In the genomic region with DNA sequence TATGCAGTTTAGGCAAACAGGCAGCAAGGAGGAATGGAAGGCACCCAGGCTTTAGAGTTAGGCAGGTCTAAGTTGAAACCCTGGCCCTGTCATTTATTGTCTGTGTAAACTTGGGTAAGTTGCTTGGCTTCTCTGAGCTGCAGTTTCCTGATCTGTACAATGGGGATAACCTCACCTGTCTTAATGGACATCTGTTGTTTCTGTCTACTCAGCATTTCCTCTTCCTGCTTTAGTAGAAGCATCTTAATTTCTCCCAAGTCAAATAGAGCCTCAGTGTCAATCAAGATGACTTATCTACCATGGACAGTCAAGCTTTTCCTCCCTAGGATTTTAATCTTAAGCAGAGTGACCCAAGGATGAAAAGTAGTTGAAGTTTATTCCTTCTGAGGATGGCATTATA, we compare ENCODE assay signal across 27 cellular contexts.
"Had no signal": no experiment of that assay in that cellular context is flagged by ENCODE, and none has a peak within 500 bp of the region (broad histone marks: within the 10 kb centered on the region; RNA-seq: fewer than 3 reads in every experiment).

No MANE protein-coding gene starts in this region.

- H3K36me3 Mint-ChIP-seq: activated naive CD8-positive, alpha-beta T cell treated with anti-CD3 and anti-CD28 coated beads, Interleukin-2, amount 10 ng/mL, durations not matched to agents 7 days and 5 days had no signal

- DNase-seq: activated CD4-positive, alpha-beta T cell treated with anti-CD3 and anti-CD28 coated beads for 4 hours; activated CD8-positive, alpha-beta memory T cell treated with anti-CD3 and anti-CD28 coated beads, Interleukin-2, amount 50 U/mL, for 4 hours; activated CD8-positive, alpha-beta T cell treated with anti-CD3 and anti-CD28 coated beads for 36 hours; activated naive CD4-positive, alpha-beta T cell treated with anti-CD3 and anti-CD28 coated beads, Interleukin-2, amount 50 U/mL, for 16 hours; activated naive CD8-positive, alpha-beta T cell treated with anti-CD3 and anti-CD28 coated beads, Interleukin-2, amount 10 ng/mL, durations not matched to agents 7 days and 5 days; adrenal gland; anterior cingulate cortex; caudate nucleus; Kasumi-1; KBM-7; NCI-H1048; NCI-H146; NCI-H1930; NCI-H2171 treated with DMSO at 0.1 percent for 48 hours; NCI-H226; NCI-H510A; NCI-H526 treated with DMSO at 0.1 percent for 48 hours; NCI-H82; NK-92 treated with Interleukin-12 subunit alpha and Interleukin-12 subunit beta, amount 100 ng/mL, for 24 hours; PC-3; SHP77 had no signal

- H3K9me3 Mint-ChIP-seq: activated CD8-positive, alpha-beta T cell treated with anti-CD3 and anti-CD28 coated beads for 36 hours; activated naive CD8-positive, alpha-beta T cell treated with anti-CD3 and anti-CD28 coated beads, Interleukin-2, amount 10 ng/mL, durations not matched to agents 7 days and 5 days had no signal

- H3K36me3 ChIP-seq: adrenal gland, breast epithelium, SJSA1 had no signal

- H3K4me1 Mint-ChIP-seq: activated naive CD8-positive, alpha-beta T cell treated with anti-CD3 and anti-CD28 coated beads, Interleukin-2, amount 10 ng/mL, durations not matched to agents 7 days and 5 days had no signal

- H3K27ac ChIP-seq: adrenal gland, breast epithelium, SJSA1 had no signal

- H3K4me3 ChIP-seq: adrenal gland, breast epithelium, SJSA1 had no signal

- FAIRE-seq: RCC 7860 had no signal

- H3K27me3 ChIP-seq: adrenal gland, breast epithelium, SJSA1 had no signal

- H3K9me3 ChIP-seq: adrenal gland, breast epithelium, SJSA1 had no signal

- H3K27ac Mint-ChIP-seq: activated CD8-positive, alpha-beta T cell treated with anti-CD3 and anti-CD28 coated beads for 36 hours; activated naive CD8-positive, alpha-beta T cell treated with anti-CD3 and anti-CD28 coated beads, Interleukin-2, amount 10 ng/mL, durations not matched to agents 7 days and 5 days; T-helper 1 cell treated with Interleukin-12 subunit alpha and Interleukin-12 subunit beta and Interleukin-4 antibody, amounts not matched to agents 30 μg/mL and 1 μg/mL, for 36 hours had no signal

- H3K4me1 ChIP-seq: adrenal gland, breast epithelium, SJSA1 had no signal

- ATAC-seq: activated CD4-positive, CD25-positive, alpha-beta regulatory T cell treated with anti-CD3 and anti-CD28 coated beads, Interleukin-2, amount 50 U/mL, for 24 hours; activated CD8-positive, alpha-beta T cell treated with anti-CD3 and anti-CD28 coated beads for 36 hours; PC-3; SK-N-SH treated with all-trans-retinoic acid at 6 μM for 48 hours had no signal

- H3K27me3 Mint-ChIP-seq: activated CD8-positive, alpha-beta T cell treated with anti-CD3 and anti-CD28 coated beads for 36 hours; activated naive CD8-positive, alpha-beta T cell treated with anti-CD3 and anti-CD28 coated beads, Interleukin-2, amount 10 ng/mL, durations not matched to agents 7 days and 5 days had no signal

- H3K4me3 Mint-ChIP-seq: activated CD8-positive, alpha-beta T cell treated with anti-CD3 and anti-CD28 coated beads for 36 hours; activated naive CD8-positive, alpha-beta T cell treated with anti-CD3 and anti-CD28 coated beads, Interleukin-2, amount 10 ng/mL, durations not matched to agents 7 days and 5 days; T-helper 1 cell treated with Interleukin-12 subunit alpha and Interleukin-12 subunit beta and Interleukin-4 antibody, amounts not matched to agents 30 μg/mL and 1 μg/mL, for 36 hours had no signal
